Comparison of ENCODE assay signal across 29 cellular contexts in genomic region chr17:74179576-74179975, GRCh38.
"Had no signal": no experiment of that assay in that cellular context is flagged by ENCODE, and none has a peak within 500 bp of the region (broad histone marks: within the 10 kb centered on the region; RNA-seq: fewer than 3 reads in every experiment).

No MANE protein-coding gene starts in this region.

- ATAC-seq: effector memory CD8-positive, alpha-beta T cell; esophagus mucosa; gastrocnemius medialis; heart right ventricle; left colon; left lobe of liver; lower lobe of right lung; mucosa of descending colon had no signal

- H3K4me3 ChIP-seq: colonic mucosa, esophagus squamous epithelium, gastrocnemius medialis, heart right ventricle, left ventricle myocardium inferior, lower lobe of right lung, mucosa of descending colon had no signal

- H3K27ac ChIP-seq: colonic mucosa, epithelial cell of prostate, esophagus squamous epithelium, gastrocnemius medialis, heart right ventricle, left ventricle myocardium inferior, lower lobe of right lung had no signal

- H3K9me3 Mint-ChIP-seq: dendritic cell treated with granulocyte-macrophage colony-stimulating factor and Interleukin-4, amounts not matched to agents 40 ng/mL and 50 ng/mL, for 4 days; effector memory CD8-positive, alpha-beta T cell; endodermal cell; mesothelial cell of epicardium had no signal

- H3K4me1 ChIP-seq: colonic mucosa, gastrocnemius medialis, heart right ventricle, left ventricle myocardium inferior, lower lobe of right lung had no signal

- H3K9me3 ChIP-seq: colonic mucosa, esophagus squamous epithelium, gastrocnemius medialis, left ventricle myocardium inferior, lower lobe of right lung, mucosa of descending colon had no signal

- DNase-seq: colonic mucosa; cortex of kidney; effector CD8-positive, alpha-beta T cell; effector memory CD8-positive, alpha-beta T cell; endodermal cell; erythroblast; esophagus squamous epithelium; foreskin fibroblast; foreskin melanocyte; gastrocnemius medialis; glutamatergic neuron; head of caudate nucleus; heart right ventricle; hippocampal formation; kidney glomerular epithelial cell; left colon; left ventricle myocardium inferior; lower lobe of right lung; mesenchymal stem cell; mucosa of descending colon; naive B cell had no signal

- H3K27ac Mint-ChIP-seq: dendritic cell treated with granulocyte-macrophage colony-stimulating factor and Interleukin-4, amounts not matched to agents 40 ng/mL and 50 ng/mL, for 4 days; effector memory CD8-positive, alpha-beta T cell; endodermal cell; mesothelial cell of epicardium had no signal

- H3K36me3 Mint-ChIP-seq: mesothelial cell of epicardium, naive B cell had no signal

- FAIRE-seq: endometrium, islet of Langerhans, keratinocyte had no signal

- H3K4me3 Mint-ChIP-seq: dendritic cell treated with granulocyte-macrophage colony-stimulating factor and Interleukin-4, amounts not matched to agents 40 ng/mL and 50 ng/mL, for 4 days; effector memory CD8-positive, alpha-beta T cell; endodermal cell; mesothelial cell of epicardium; naive B cell had no signal

- H3K36me3 ChIP-seq: colonic mucosa, esophagus squamous epithelium, gastrocnemius medialis, heart right ventricle, left ventricle myocardium inferior, lower lobe of right lung had no signal
